ENCODE assay signal across 25 cellular contexts in the genomic region with DNA sequence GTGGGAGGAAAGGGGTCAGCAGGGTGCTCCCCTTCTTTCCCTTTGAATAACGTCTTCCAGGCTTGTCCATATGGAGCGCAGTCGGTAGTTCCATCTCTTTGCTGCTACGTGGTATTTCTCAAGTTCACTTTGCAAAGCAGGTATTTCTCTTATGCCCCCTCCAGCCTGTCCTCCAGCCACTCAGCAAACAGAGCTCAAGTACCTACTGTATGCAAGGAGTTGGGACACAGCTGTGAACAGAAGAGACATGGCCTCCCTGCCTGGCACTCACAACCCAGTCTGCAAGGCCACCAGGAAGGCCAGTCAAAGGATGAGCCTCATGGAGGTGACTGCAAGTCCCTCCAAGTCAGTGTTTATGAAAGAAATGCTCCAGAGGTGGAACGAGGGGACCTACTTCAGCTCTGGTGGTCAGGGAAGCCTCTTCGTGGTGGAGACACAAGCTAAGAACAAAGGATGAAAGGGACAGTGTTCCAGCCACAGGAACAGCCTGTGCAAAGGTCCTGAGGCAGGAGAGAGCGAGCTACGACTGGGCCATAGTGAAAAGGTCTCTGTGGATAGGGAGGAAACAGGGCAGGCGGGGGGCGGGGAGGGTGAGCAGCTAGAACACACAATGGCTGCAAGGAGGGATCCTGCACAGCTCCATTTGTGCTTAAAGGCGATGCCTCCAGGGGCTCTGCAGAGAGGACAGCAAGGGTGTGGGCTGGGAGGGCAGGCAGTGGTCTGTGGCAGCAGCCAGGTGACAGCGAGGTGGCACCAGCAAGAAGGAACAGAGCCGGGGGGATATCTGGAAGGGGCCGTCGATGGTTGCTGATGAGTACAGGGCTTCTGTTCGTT. TPM values are rescaled to one million over a fixed set of nuclear protein-coding genes. Genes with fewer than 3 reads are reported as not detected.
"Had no signal": no experiment of that assay in that cellular context is flagged by ENCODE, and none has a peak within 500 bp of the region (broad histone marks: within the 10 kb centered on the region; RNA-seq: fewer than 3 reads in every experiment).

No MANE protein-coding gene starts in this region.

- H3K27ac ChIP-seq: coronary artery, foreskin keratinocyte, hepatocyte, parathyroid adenoma, psoas muscle, suprapubic skin, thyroid gland had no signal

- DNase-seq: central memory CD4-positive, alpha-beta T cell; effector CD4-positive, alpha-beta T cell; endodermal cell; erythroblast; foreskin keratinocyte; head of caudate nucleus; kidney glomerular epithelial cell; natural killer cell; occipital lobe; psoas muscle; small intestine; stimulated activated CD4-positive, alpha-beta T cell treated with anti-CD3 and anti-CD28 coated beads, Interleukin-4, amount 100 ng/mL, for 1 hour; stimulated activated CD8-positive, alpha-beta memory T cell treated with anti-CD3 and anti-CD28 coated beads, Interleukin-4, amount 100 ng/mL, for 48 hours; stimulated activated naive CD8-positive, alpha-beta T cell treated with anti-CD3 and anti-CD28 coated beads, Interleukin-15, Interleukin-2, amounts not matched to agents 100 U/mL and 50 U/mL, for 24 hours; thyroid gland had no signal

- ATAC-seq: foreskin keratinocyte; natural killer cell; psoas muscle; stimulated activated effector memory CD8-positive, alpha-beta T cell treated with anti-CD3 and anti-CD28 coated beads, Interleukin-12 subunit alpha, Interleukin-12 subunit beta, amount 100 ng/mL, for 72 hours; stimulated activated naive CD8-positive, alpha-beta T cell treated with anti-CD3 and anti-CD28 coated beads, Interleukin-15, Interleukin-2, amounts not matched to agents 100 U/mL and 50 U/mL, for 24 hours had no signal

- H3K4me1 ChIP-seq: foreskin keratinocyte, parathyroid adenoma, psoas muscle, suprapubic skin, thyroid gland had no signal

- H3K9me3 ChIP-seq: psoas muscle, suprapubic skin, thyroid gland had no signal

- H3K4me3 Mint-ChIP-seq: endodermal cell; memory B cell; mesothelial cell of epicardium; natural killer cell; neural crest cell; stimulated activated effector memory CD8-positive, alpha-beta T cell treated with anti-CD3 and anti-CD28 coated beads, Interleukin-12 subunit alpha, Interleukin-12 subunit beta, amount 100 ng/mL, for 72 hours had no signal

- H3K4me3 ChIP-seq: coronary artery, hepatocyte, psoas muscle, suprapubic skin, thyroid gland had no signal

- H3K9me3 Mint-ChIP-seq: endodermal cell; memory B cell; mesothelial cell of epicardium; natural killer cell; neural crest cell; stimulated activated effector memory CD8-positive, alpha-beta T cell treated with anti-CD3 and anti-CD28 coated beads, Interleukin-12 subunit alpha, Interleukin-12 subunit beta, amount 100 ng/mL, for 72 hours had no signal

- H3K27me3 ChIP-seq: foreskin keratinocyte, hepatocyte, suprapubic skin, thyroid gland had no signal

- H3K36me3 Mint-ChIP-seq: memory B cell; natural killer cell; stimulated activated effector memory CD8-positive, alpha-beta T cell treated with anti-CD3 and anti-CD28 coated beads, Interleukin-12 subunit alpha, Interleukin-12 subunit beta, amount 100 ng/mL, for 72 hours had no signal

- H2AFZ ChIP-seq: hepatocyte, parathyroid adenoma had no signal

- H3K4me1 Mint-ChIP-seq: endodermal cell; mesothelial cell of epicardium; natural killer cell; neural crest cell; stimulated activated effector memory CD8-positive, alpha-beta T cell treated with anti-CD3 and anti-CD28 coated beads, Interleukin-12 subunit alpha, Interleukin-12 subunit beta, amount 100 ng/mL, for 72 hours had no signal

- H3K4me2 ChIP-seq: hepatocyte had no signal

- H3K9ac ChIP-seq: parathyroid adenoma had no signal

- H3K27ac Mint-ChIP-seq: endodermal cell; memory B cell; mesothelial cell of epicardium; natural killer cell; stimulated activated effector memory CD8-positive, alpha-beta T cell treated with anti-CD3 and anti-CD28 coated beads, Interleukin-12 subunit alpha, Interleukin-12 subunit beta, amount 100 ng/mL, for 72 hours had no signal

RNA-seq across cellular contexts. Expression of gene PPL, which starts 32.6 kb away (rescaled TPM):
- total RNA-seq: natural killer cell had no signal

RNA-seq across cellular contexts. Expression of gene SEC14L5, which starts 53.8 kb away (rescaled TPM):
- total RNA-seq: chondrocyte, endothelial cell of umbilical vein, foreskin keratinocyte had no signal
- polyA plus RNA-seq: endothelial cell of umbilical vein, foreskin keratinocyte had no signal
